9 cellular contexts compared by ENCODE assay signal in the genomic region with DNA sequence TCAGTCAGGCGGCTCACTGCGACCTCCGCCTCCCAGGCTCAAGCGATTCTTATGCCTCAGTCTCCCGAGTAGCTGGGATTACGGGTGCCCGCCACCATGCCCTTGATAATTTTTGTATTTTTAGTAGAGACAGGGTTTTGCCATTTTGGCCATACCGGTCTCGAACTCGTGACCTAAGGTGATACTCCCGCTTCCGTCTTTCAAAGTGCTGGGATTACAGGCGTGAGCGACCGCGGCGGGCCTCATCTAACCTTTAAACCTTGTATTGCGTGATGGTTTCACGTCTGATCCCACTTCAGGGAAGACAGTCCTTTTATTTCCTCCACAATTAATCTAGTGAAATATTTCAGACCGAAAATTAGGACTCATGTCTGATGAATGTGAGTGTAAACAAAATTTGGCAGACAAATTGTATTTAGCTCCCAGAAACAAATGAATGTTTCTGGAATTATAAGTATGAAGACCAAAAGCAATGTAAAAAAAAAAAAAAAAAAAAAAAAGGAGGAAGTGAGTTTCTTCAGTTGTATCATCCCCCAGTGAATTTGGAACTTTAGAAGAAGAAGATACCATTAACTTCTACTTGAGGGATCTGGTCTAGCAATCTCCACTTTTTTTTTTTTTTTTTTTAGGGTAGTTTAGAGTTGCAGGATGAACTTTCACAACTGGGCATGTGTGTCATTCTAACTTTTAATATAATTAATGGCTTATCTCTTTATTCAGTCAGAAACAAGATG. TPM values are rescaled to one million over a fixed set of nuclear protein-coding genes. Genes with fewer than 3 reads are reported as not detected.
DNase-seq lines count a peak whose midpoint lies in the region; ATAC-seq and TF ChIP-seq lines count a peak whose summit lies in the region.
"Had no signal": no experiment of that assay in that cellular context is flagged by ENCODE, and none has a peak within 500 bp of the region (broad histone marks: within the 10 kb centered on the region; RNA-seq: fewer than 3 reads in every experiment).

No MANE protein-coding gene starts in this region.

- ATAC-seq in GM18867 (IDR thresholded peaks at IDR 0.05; ENCODE audit: unreplicated experiment): no peak
- ATAC-seq in body of pancreas: no peak
- ATAC-seq: left lobe of liver had no signal

- H3K9ac ChIP-seq in mammary epithelial cell (ENCODE audit: insufficient read depth, low read length): peak overlapping the region; percentile 19

- H3K36me3 ChIP-seq in mammary epithelial cell (ENCODE audit: insufficient read depth, low read length): peaks cover 25% of the 10 kb centered on the region
- no peaks in the 10 kb centered on the region for H3K36me3 ChIP-seq in ovary
- H3K36me3 ChIP-seq in body of pancreas (replicated peaks in 1 of 2; ENCODE audit: insufficient read depth in 1 of 2, low read depth in 2 of 2): peaks cover 0 to 5% of the 10 kb centered on the region in 2 donors

- intact Hi-C loops in mammary epithelial cell (cut with micrococcal nuclease): loop anchor here (2.0 to 10.0 kb wide), 5 partner anchors 173 to 621 kb away; a partner anchor contains a TSS
- intact Hi-C loops in ovary (cut with DNase I): loop anchor here in 1 of 4 donors (5.0 to 10.0 kb wide), 2 partner anchors 61 to 76 kb away; a partner anchor contains a TSS
- intact Hi-C loops in body of pancreas (cut with DNase I): no loop called here

- 96% methylated on average over 20 of the region's 20 CpGs for WGBS in mammary epithelial cell (ENCODE audit: low coverage, missing lambda C conversion rate)
- 90 to 91% (median 91%) methylated on average over 20 of the region's 20 CpGs for WGBS in ovary, 3 donors
- 83 to 96% methylated on average over 20 of the region's 20 CpGs for WGBS in body of pancreas, 2 donors

- TF ChIP-seq POLR2A in ovary (IDR thresholded peaks at IDR 0.05) (no peak), body of pancreas (IDR thresholded peaks at IDR 0.05) (no peak)

- no peak for TF ChIP-seq CTCF in GM12864 (IDR thresholded peaks at IDR 0.05; ENCODE audit: low read depth, low read length, missing control alignments)
- TF ChIP-seq CTCF in mammary epithelial cell (conservative IDR thresholded peaks at IDR 0.05 in 1 of 2, IDR thresholded peaks at IDR 0.05 in 1 of 2; ENCODE audit: extremely low read depth in 1 of 2, insufficient read depth in 1 of 2, low read depth in 1 of 2, low read length in 2 of 2): no peak
- no peak for TF ChIP-seq CTCF in ovary (IDR thresholded peaks at IDR 0.05)
- no peak for TF ChIP-seq CTCF in body of pancreas (IDR thresholded peaks at IDR 0.05)

- TF ChIP-seq EP300 in ovary (IDR thresholded peaks at IDR 0.05): no peak

- H3K9me3 ChIP-seq in mammary epithelial cell (replicated peaks; ENCODE audit: insufficient read depth, low read length): no peaks in the 10 kb centered on the region
- no peaks in the 10 kb centered on the region for H3K9me3 ChIP-seq in ovary
- no peaks in the 10 kb centered on the region for H3K9me3 ChIP-seq in body of pancreas

- DNase-seq in GM12864 (ENCODE audit: low read depth): no peak
- DNase-seq in NAMALWA (ENCODE audit: low spot score): peak; percentile 32
- DNase-seq in mammary epithelial cell: no peak
- DNase-seq in ovary: no peak
- no peak for DNase-seq in body of pancreas
- DNase-seq in COR-L47 (lab: John Stamatoyannopoulos, UW): no peak
- DNase-seq: GOT3 had no signal

- BruUV-seq in mammary epithelial cell (replicated peaks; lab: Mats Ljungman, UMichigan): no TSS peak

- H3K4me3 ChIP-seq in GM12864 (ENCODE audit: low read depth, low read length) (peak overlapping the region; percentile 93), mammary epithelial cell (replicated peaks in 1 of 3; ENCODE audit: insufficient read depth in 1 of 3, low read depth in 2 of 3, low read length in 3 of 3) (peak overlapping the region in 2 of 3 experiments; percentile 85), ovary (peak overlapping the region; percentile 84), body of pancreas (no peak overlapping the region)

- peak overlapping the region; percentile 89 for H3K4me2 ChIP-seq in mammary epithelial cell (ENCODE audit: insufficient read depth, low read depth, low read length)

- CTCF ChIA-PET in mammary epithelial cell (lab: Charles Lee; ENCODE audit: low non-redundant PET): no interaction called here

- H3K27me3 ChIP-seq in mammary epithelial cell (ENCODE audit: insufficient read depth, low read length): no peaks in the 10 kb centered on the region
- no peaks in the 10 kb centered on the region for H3K27me3 ChIP-seq in ovary
- H3K27me3 ChIP-seq in body of pancreas: no peaks in the 10 kb centered on the region

- in situ Hi-C loops in mammary epithelial cell (cut with MboI; ENCODE audit: low sequenced_read_pairs in 2 of 2): no loop called here

- H3K4me1 ChIP-seq in mammary epithelial cell (ENCODE audit: insufficient read depth, low read length): peaks cover 12% of the 10 kb centered on the region
- H3K4me1 ChIP-seq in ovary (ENCODE audit: insufficient read depth): peaks cover 10% of the 10 kb centered on the region
- peaks cover 26% of the 10 kb centered on the region for H3K4me1 ChIP-seq in body of pancreas

- H4K20me1 ChIP-seq in mammary epithelial cell (ENCODE audit: insufficient read depth, low read length): no peaks in the 10 kb centered on the region

- dilution Hi-C loops in mammary epithelial cell (cut with HindIII; ENCODE audit: low sequenced_read_pairs): no loop called here

- no peak overlapping the region for H3K27ac ChIP-seq in mammary epithelial cell (ENCODE audit: insufficient read depth, low read depth, low read length)
- H3K27ac ChIP-seq in ovary: no peak overlapping the region
- no peak overlapping the region for H3K27ac ChIP-seq in body of pancreas

- H2AFZ ChIP-seq in mammary epithelial cell (ENCODE audit: low read depth, low read length): no peak overlapping the region

- H3K79me2 ChIP-seq in mammary epithelial cell (ENCODE audit: insufficient read depth, low read length): peaks cover 60% of the 10 kb centered on the region

RNA-seq across cellular contexts. Expression of a gene that starts 1.6 kb away (rescaled TPM):
- total RNA-seq in mammary epithelial cell: 10 to 100 TPM; 29.0 to 36.0 TPM
- polyA plus RNA-seq in mammary epithelial cell: 21.9 TPM
- 45.5 TPM for polyA minus RNA-seq in mammary epithelial cell
- total RNA-seq in ovary: 10 to 100 TPM; 17.6 to 30.8 (median 23.1) TPM
- 10 to 100 TPM; 18.5 to 24.3 TPM for polyA plus RNA-seq in ovary
- total RNA-seq in body of pancreas: 10 to 100 TPM in 1 of 2 donors, 1 to 10 TPM in 1; 9.6 to 31.9 TPM

Comparison
In these comparisons a context has a peak if more than half of its experiments do, and no peak if none do; other contexts are left out.
1. H3K4me3 ChIP-seq: peak in GM12864 (single experiment), mammary epithelial cell (2 of 3) and ovary (single experiment); none in body of pancreas (0 of 2).